8 cellular contexts compared by ENCODE assay signal in the genomic region with DNA sequence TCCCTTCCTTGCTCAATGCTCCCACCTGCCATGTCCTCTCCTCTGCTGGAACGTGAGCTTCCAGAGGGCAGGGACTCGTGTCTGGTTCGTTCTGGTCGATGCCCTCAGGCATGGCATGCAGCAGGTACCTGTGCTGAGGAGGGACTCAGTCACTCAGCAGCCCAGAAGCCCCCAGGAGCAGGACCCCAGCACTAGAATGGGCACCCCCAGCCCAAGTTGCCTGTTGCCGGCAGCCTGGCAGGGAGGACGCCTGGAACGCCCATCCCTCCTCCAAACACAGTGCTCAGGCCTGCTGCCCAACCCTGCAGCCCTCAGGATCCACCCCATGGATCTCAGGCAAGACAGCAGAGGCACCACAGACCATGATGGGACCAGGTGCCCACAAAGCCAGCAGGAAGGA. TPM values are rescaled to one million over a fixed set of nuclear protein-coding genes. Genes with fewer than 3 reads are reported as not detected.
"Had no signal": no experiment of that assay in that cellular context is flagged by ENCODE, and none has a peak within 500 bp of the region (broad histone marks: within the 10 kb centered on the region; RNA-seq: fewer than 3 reads in every experiment).

No MANE protein-coding gene starts in this region.

- H3K9me3 ChIP-seq: HAP-1 had no signal

- H3K4me1 ChIP-seq: HAP-1 had no signal

- H2AFZ ChIP-seq: GM23338 had no signal

- H3K4me3 ChIP-seq: GM23338, HAP-1, K562 had no signal

- H3K36me3 ChIP-seq: HAP-1 had no signal

- H3K4me2 ChIP-seq: GM23338 had no signal

- H3K27ac ChIP-seq: HL-60 had no signal

- DNase-seq: H7, HFFc6, IMR-90, KG1 had no signal

- FAIRE-seq: K562 had no signal

RNA-seq across cellular contexts. Expression of a gene that starts 40.6 kb away (rescaled TPM):
- polyA plus RNA-seq: IMR-90, K562 had no signal
